Comparison of ENCODE assay signal across 8 cellular contexts in the genomic region with DNA sequence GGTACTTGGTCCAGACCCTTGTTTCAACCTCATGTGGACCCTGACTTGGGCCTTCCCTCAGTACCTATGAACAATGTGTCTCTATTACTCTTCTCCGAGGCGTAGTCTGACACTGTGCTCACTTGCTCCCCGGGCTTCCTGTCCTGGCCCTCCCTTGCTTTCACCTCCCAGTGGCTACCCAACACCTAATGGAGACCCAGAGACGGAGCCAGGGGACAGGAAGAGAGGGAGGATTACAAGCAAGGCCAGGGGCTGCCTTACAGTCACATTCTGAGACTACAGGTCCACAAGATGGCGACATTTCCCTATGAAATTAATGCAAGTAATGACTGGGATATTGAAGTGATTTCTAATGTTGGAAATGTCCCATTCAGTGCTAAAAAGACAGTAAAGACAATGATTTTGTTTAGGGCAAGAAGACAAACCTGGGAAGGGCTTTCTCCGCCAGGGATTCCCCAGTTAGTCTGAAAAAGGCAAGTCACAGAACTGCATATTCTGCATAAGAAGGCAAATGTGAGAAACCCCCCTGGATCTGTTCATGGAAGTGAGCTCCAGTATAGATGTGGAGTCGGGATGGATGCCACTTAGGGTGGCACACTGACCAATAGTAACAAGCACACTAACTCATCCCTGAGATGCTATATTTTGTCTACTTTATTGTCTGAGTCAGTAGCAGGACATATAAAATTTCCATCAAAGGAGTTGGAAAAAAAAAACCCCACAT. TPM values are rescaled to one million over a fixed set of nuclear protein-coding genes. Genes with fewer than 3 reads are reported as not detected.
DNase-seq lines count a peak whose midpoint lies in the region; ATAC-seq and TF ChIP-seq lines count a peak whose summit lies in the region.

No MANE protein-coding gene starts in this region.

- H3K36me3 Mint-ChIP-seq in CD14-positive monocyte, result peaks cover 0 to 5% of the 10 kb centered on the region in 2 donors
- H3K36me3 Mint-ChIP-seq in T-helper 2 cell treated with Interferon-gamma antibody and Interleukin-4, amounts not matched to agents 5 μg/mL and 100 μg/mL, for 36 hours (ENCODE audit: low read depth), result peaks cover 4% of the 10 kb centered on the region
- peaks cover 0 to 14% (median 12%) of the 10 kb centered on the region in 3 donors for H3K36me3 Mint-ChIP-seq in immature natural killer cell

- H3K27me3 Mint-ChIP-seq in CD14-positive monocyte (ENCODE audit: low read depth in 3 of 3) (peaks cover 0 to 2% (median 0%) of the 10 kb centered on the region in 3 donors), immature natural killer cell (ENCODE audit: low read depth in 3 of 3) (peaks cover 0 to 3% (median 0%) of the 10 kb centered on the region in 3 donors)
- H3K27me3 Mint-ChIP-seq in T-helper 2 cell treated with Interferon-gamma antibody and Interleukin-4, amounts not matched to agents 5 μg/mL and 100 μg/mL, for 36 hours (ENCODE audit: low read depth), result peaks cover under 1% of the 10 kb centered on the region

- peak; percentile 67 for ATAC-seq in GM21528 (IDR thresholded peaks at IDR 0.05; ENCODE audit: low FRiP score, unreplicated experiment)
- no peak for ATAC-seq in GM18511 (IDR thresholded peaks at IDR 0.05; ENCODE audit: unreplicated experiment)

- in situ Hi-C loops in astrocyte of the spinal cord (cut with HindIII; ENCODE audit: low sequenced_read_pairs), result no loop called here

- H3K4me1 Mint-ChIP-seq in CD14-positive monocyte (peaks cover 3% of the 10 kb centered on the region), immature natural killer cell (no peaks in the 10 kb centered on the region)
- H3K4me1 Mint-ChIP-seq in T-helper 2 cell treated with Interferon-gamma antibody and Interleukin-4, amounts not matched to agents 5 μg/mL and 100 μg/mL, for 36 hours (ENCODE audit: low read depth), result peaks cover 6% of the 10 kb centered on the region

- no peak overlapping the region for H3K4me3 ChIP-seq in astrocyte of the spinal cord (ENCODE audit: low read depth, low read length)

- peak; percentile 52 for DNase-seq in CD14-positive monocyte (ENCODE audit: low spot score)
- peak; percentile 16 for DNase-seq in NCI-H187 treated with DMSO at 0.1 percent for 48 hours (lab: John Stamatoyannopoulos, UW)
- DNase-seq in T-helper 2 cell treated with Interferon-gamma antibody and Interleukin-4, amounts not matched to agents 5 μg/mL and 100 μg/mL, for 36 hours (ENCODE audit: low spot score), result peak; percentile 33
- DNase-seq in astrocyte of the spinal cord (ENCODE audit: low read depth, low spot score), result peak; percentile 72
- DNase-seq in immature natural killer cell, result peak; percentile 36 to 59 (median 50)
- DNase-seq in stimulated activated CD4-positive, alpha-beta T cell treated with anti-CD3 and anti-CD28 coated beads, Interleukin-1b, Interleukin-23, amount 100 ng/mL, for 48 hours, result peak; percentile 34

- TF ChIP-seq CTCF in CD14-positive monocyte (IDR thresholded peaks at IDR 0.05) (peak; percentile 73), astrocyte of the spinal cord (IDR thresholded peaks at IDR 0.05; ENCODE audit: low read depth, low read length) (peak; percentile 67)

- H3K27ac Mint-ChIP-seq in CD14-positive monocyte (peak overlapping the region in 4 of 7 donors; percentile 55 to 81 (median 72)), immature natural killer cell (no peak overlapping the region)
- H3K27ac Mint-ChIP-seq in T-helper 2 cell treated with Interferon-gamma antibody and Interleukin-4, amounts not matched to agents 5 μg/mL and 100 μg/mL, for 36 hours, result peak overlapping the region; percentile 59

- intact Hi-C loops in CD14-positive monocyte (cut with micrococcal nuclease), result loop anchor here (5.0 to 10.0 kb wide), 5 partner anchors 175 to 865 kb away; no protein-coding TSS in a partner anchor

- H3K4me3 Mint-ChIP-seq in CD14-positive monocyte, result no peak overlapping the region
- H3K4me3 Mint-ChIP-seq in T-helper 2 cell treated with Interferon-gamma antibody and Interleukin-4, amounts not matched to agents 5 μg/mL and 100 μg/mL, for 36 hours, result no peak overlapping the region
- no peak overlapping the region for H3K4me3 Mint-ChIP-seq in immature natural killer cell

- H3K9me3 Mint-ChIP-seq in CD14-positive monocyte (peaks cover 5 to 12% (median 7%) of the 10 kb centered on the region in 7 donors), immature natural killer cell (peaks cover 0 to 4% (median 0%) of the 10 kb centered on the region in 6 donors)
- peaks cover 18% of the 10 kb centered on the region for H3K9me3 Mint-ChIP-seq in T-helper 2 cell treated with Interferon-gamma antibody and Interleukin-4, amounts not matched to agents 5 μg/mL and 100 μg/mL, for 36 hours

RNA-seq across cellular contexts. Expression of gene ZBTB24, which starts 44.0 kb away (rescaled TPM):
- polyA plus RNA-seq in CD14-positive monocyte, result 1 to 10 TPM; 3.4 to 4.7 TPM
- 1 to 10 TPM; 3.1 to 6.6 (median 4.1) TPM for polyA plus RNA-seq in immature natural killer cell

Comparison
In these comparisons a context has a peak if more than half of its experiments do, and no peak if none do; other contexts are left out.
1. DNase-seq: peak in every context shown above with its lines; median percentile 72 in astrocyte of the spinal cord; 52 in CD14-positive monocyte; 50 in immature natural killer cell; 34 in stimulated activated CD4-positive, alpha-beta T cell treated with anti-CD3 and anti-CD28 coated beads, Interleukin-1b, Interleukin-23, amount 100 ng/mL, for 48 hours; 33 in T-helper 2 cell treated with Interferon-gamma antibody and Interleukin-4, amounts not matched to agents 5 μg/mL and 100 μg/mL, for 36 hours; 16 in NCI-H187 treated with DMSO at 0.1 percent for 48 hours.
2. H3K27ac Mint-ChIP-seq: peak in CD14-positive monocyte (4 of 7) and T-helper 2 cell treated with Interferon-gamma antibody and Interleukin-4, amounts not matched to agents 5 μg/mL and 100 μg/mL, for 36 hours (single experiment); none in immature natural killer cell (0 of 6).